In genomic region chr2:157247068-157247407, GRCh38 we compare ENCODE assay signal across 1 cellular context.
A peak's percentile ranks its signal among the peaks of the same experiment; 100 is the strongest.
TF ChIP-seq lines count a peak whose summit lies in the region.

No MANE protein-coding gene starts in this region.

TF ChIP-seq in K562, 482 proteins besides CTCF, POLR2A, EP300 and RAD21 (continued from another document and continues in another):
- TF ChIP-seq RREB1 (CRISPR knock-in tag; IDR thresholded peaks at IDR 0.05) (no peak), RFX7 (CRISPR knock-in tag; IDR thresholded peaks at IDR 0.05) (no peak), ILF3 (IDR thresholded peaks at IDR 0.05; ENCODE audit: borderline replicate concordance) (no peak), NFE2 (IDR thresholded peaks at IDR 0.05; ENCODE audit: low read depth) (no peak), FOSL1 (tag; conservative IDR thresholded peaks at IDR 0.05) (no peak), RHOXF2B (CRISPR knock-in tag; conservative IDR thresholded peaks at IDR 0.05) (no peak), ZNF717 (CRISPR knock-in tag; IDR thresholded peaks at IDR 0.05) (no peak), TCF7L2 (IDR thresholded peaks at IDR 0.05; ENCODE audit: low read depth, low read length) (no peak), FOXO4 (CRISPR knock-in tag; IDR thresholded peaks at IDR 0.05) (no peak), ZFP1 (CRISPR knock-in tag; IDR thresholded peaks at IDR 0.05) (no peak), ESRRB (CRISPR knock-in tag; IDR thresholded peaks at IDR 0.05; ENCODE audit: borderline replicate concordance) (no peak), GMEB1 (CRISPR knock-in tag; IDR thresholded peaks at IDR 0.05) (no peak), TAL1 (IDR thresholded peaks at IDR 0.05) (no peak), HOMEZ (CRISPR knock-in tag; IDR thresholded peaks at IDR 0.05) (peak; percentile 84; the same call in 1 of the 2 replicates), TFAM (CRISPR knock-in tag; conservative IDR thresholded peaks at IDR 0.05) (no peak), HNRNPL (IDR thresholded peaks at IDR 0.05; ENCODE audit: low read depth, low read length) (no peak), BACH1 (tag; IDR thresholded peaks at IDR 0.05) (peak; percentile 78; the same call in 1 of the 2 replicates), KDM1A (IDR thresholded peaks at IDR 0.05) (no peak), ZNF274 (IDR thresholded peaks at IDR 0.05; ENCODE audit: borderline replicate concordance, low read depth, low read length) (no peak), HMG20B (CRISPR knock-in tag; IDR thresholded peaks at IDR 0.05) (no peak), MNT (conservative IDR thresholded peaks at IDR 0.05) (no peak), HDAC2 (IDR thresholded peaks at IDR 0.05) (no peak), NR2C2 (CRISPR knock-in tag; IDR thresholded peaks at IDR 0.05) (no peak), NR2C2 (tag; IDR thresholded peaks at IDR 0.05) (no peak), MGA (IDR thresholded peaks at IDR 0.05) (no peak), SNRNP70 (optimal IDR thresholded peaks at IDR 0.05; ENCODE audit: low read depth, low read length) (no peak), THAP12 (CRISPR knock-in tag; IDR thresholded peaks at IDR 0.05) (no peak), DPF2 (IDR thresholded peaks at IDR 0.05) (no peak), U2AF2 (optimal IDR thresholded peaks at IDR 0.05; ENCODE audit: low read depth, low read length) (no peak), NONO (IDR thresholded peaks at IDR 0.05; ENCODE audit: low read depth in 2 of 2, low read length in 1 of 2) (no peak), PYGO2 (tag; IDR thresholded peaks at IDR 0.05) (peak; percentile 86), CEBPB (tag; IDR thresholded peaks at IDR 0.05) (no peak), KAT7 (CRISPR knock-in tag; IDR thresholded peaks at IDR 0.05; ENCODE audit: borderline replicate concordance) (no peak), ATF7 (IDR thresholded peaks at IDR 0.05) (no peak)
